Comparison of ENCODE assay signal across 1 cellular context in genomic region chr2:20589975-20590703, GRCh38.
TF ChIP-seq lines count a peak whose summit lies in the region.

No MANE protein-coding gene starts in this region.

TF ChIP-seq in HepG2, 621 proteins besides CTCF, POLR2A, EP300 and RAD21 (continued from another document and continues in another):
- 0 out of 2 replicates have a peak, but pooled peaks have one; percentile 5 for TF ChIP-seq NFAT5 (CRISPR knock-in tag; IDR thresholded peaks at IDR 0.05)
- no peak for TF ChIP-seq PREB (CRISPR knock-in tag; IDR thresholded peaks at IDR 0.05)
- TF ChIP-seq THAP7 (CRISPR knock-in tag; IDR thresholded peaks at IDR 0.05), result 0 out of 2 replicates have a peak, but pooled peaks have one; percentile 26
- TF ChIP-seq ZNF850 (CRISPR knock-in tag; conservative IDR thresholded peaks at IDR 0.05), result 0 out of 2 replicates have a peak, but pooled peaks have one; percentile 47
- TF ChIP-seq ZNF674 (CRISPR knock-in tag; IDR thresholded peaks at IDR 0.05; ENCODE audit: low read depth), result 0 out of 2 replicates have a peak, but pooled peaks have one; percentile 23
- TF ChIP-seq RFXAP (CRISPR knock-in tag; IDR thresholded peaks at IDR 0.05; ENCODE audit: borderline replicate concordance), result no peak
- TF ChIP-seq ZFX (CRISPR knock-in tag; IDR thresholded peaks at IDR 0.05; ENCODE audit: low read depth), result 0 out of 2 replicates have a peak, but pooled peaks have one; percentile 3
- TF ChIP-seq ETS1 (CRISPR knock-in tag; IDR thresholded peaks at IDR 0.05), result no peak
- 0 out of 2 replicates have a peak, but pooled peaks have one; percentile 19 for TF ChIP-seq ZNF441 (CRISPR knock-in tag; IDR thresholded peaks at IDR 0.05; ENCODE audit: borderline replicate concordance)
- TF ChIP-seq ZSCAN29 (CRISPR knock-in tag; conservative IDR thresholded peaks at IDR 0.05), result 0 out of 2 replicates have a peak, but pooled peaks have one; percentile 43
- TF ChIP-seq GATAD2A (CRISPR knock-in tag; IDR thresholded peaks at IDR 0.05), result peak; percentile 14; the same call in 1 of the 2 replicates
- no peak for TF ChIP-seq PAWR (CRISPR knock-in tag; IDR thresholded peaks at IDR 0.05; ENCODE audit: borderline replicate concordance)
- TF ChIP-seq NR2F1 (CRISPR knock-in tag; IDR thresholded peaks at IDR 0.05), result no peak
- TF ChIP-seq POLR2G (IDR thresholded peaks at IDR 0.05; ENCODE audit: low read depth, low read length), result 0 out of 2 replicates have a peak, but pooled peaks have one; percentile 46
- TF ChIP-seq RBFOX2 (IDR thresholded peaks at IDR 0.05; ENCODE audit: low read depth, low read length), result peak; percentile 54
- TF ChIP-seq MYC (CRISPR knock-in tag; IDR thresholded peaks at IDR 0.05; ENCODE audit: borderline replicate concordance), result no peak
- TF ChIP-seq TAF15 (IDR thresholded peaks at IDR 0.05; ENCODE audit: low read depth, low read length, poor library complexity, severe bottlenecking), result no peak
- TF ChIP-seq ARNT2 (CRISPR knock-in tag; IDR thresholded peaks at IDR 0.05; ENCODE audit: low read depth), result 0 out of 2 replicates have a peak, but pooled peaks have one; percentile 10
- no peak for TF ChIP-seq HNF4G (IDR thresholded peaks at IDR 0.05; ENCODE audit: borderline replicate concordance, low read depth, low read length)
- TF ChIP-seq HNF4G (CRISPR knock-in tag; IDR thresholded peaks at IDR 0.05; ENCODE audit: borderline replicate concordance, low read depth), result peak; percentile 24; the same call in 1 of the 2 replicates
- 0 out of 4 replicates have a peak, but pooled peaks of 1 of the 2 experiments have one; percentile 4 for TF ChIP-seq KLF16 (CRISPR knock-in tag; IDR thresholded peaks at IDR 0.05)
- no peak for TF ChIP-seq SKIL (CRISPR knock-in tag; IDR thresholded peaks at IDR 0.05; ENCODE audit: borderline replicate concordance)
- no peak for TF ChIP-seq FOSL2 (CRISPR knock-in tag; IDR thresholded peaks at IDR 0.05)
- TF ChIP-seq KDM5B (CRISPR knock-in tag; IDR thresholded peaks at IDR 0.05; ENCODE audit: borderline replicate concordance), result 0 out of 2 replicates have a peak, but pooled peaks have one; percentile 47
- no peak for TF ChIP-seq ZNF556 (CRISPR knock-in tag; IDR thresholded peaks at IDR 0.05; ENCODE audit: borderline replicate concordance)
- TF ChIP-seq PRDM10 (CRISPR knock-in tag; IDR thresholded peaks at IDR 0.05; ENCODE audit: low read depth), result 0 out of 2 replicates have a peak, but pooled peaks have one; percentile 16
- TF ChIP-seq ZNF644 (CRISPR knock-in tag; IDR thresholded peaks at IDR 0.05; ENCODE audit: low read depth), result no peak
- TF ChIP-seq CCAR2 (optimal IDR thresholded peaks at IDR 0.05; ENCODE audit: low read depth, low read length), result no peak
- 0 out of 2 replicates have a peak, but pooled peaks have one; percentile 15 for TF ChIP-seq ZFP91 (CRISPR knock-in tag; IDR thresholded peaks at IDR 0.05; ENCODE audit: borderline replicate concordance)
- no peak for TF ChIP-seq ARID5B (CRISPR knock-in tag; IDR thresholded peaks at IDR 0.05)
- 0 out of 2 replicates have a peak, but pooled peaks have one; percentile 0 for TF ChIP-seq POLR2AphosphoS5 (IDR thresholded peaks at IDR 0.05; ENCODE audit: low read depth, low read length)
- 0 out of 2 replicates have a peak, but pooled peaks have one; percentile 37 for TF ChIP-seq E2F5 (CRISPR knock-in tag; conservative IDR thresholded peaks at IDR 0.05)
- no peak for TF ChIP-seq CC2D1A (CRISPR knock-in tag; IDR thresholded peaks at IDR 0.05)
- TF ChIP-seq SMAD1 (CRISPR knock-in tag; IDR thresholded peaks at IDR 0.05; ENCODE audit: borderline replicate concordance, low read depth), result no peak
- TF ChIP-seq ZNF143 (CRISPR knock-in tag; IDR thresholded peaks at IDR 0.05), result 0 out of 2 replicates have a peak, but pooled peaks have one; percentile 1
